Comparison of ENCODE assay signal across 9 cellular contexts in genomic region chr10:34816067-34817002, GRCh38. TPM values are rescaled to one million over a fixed set of nuclear protein-coding genes. Genes with fewer than 3 reads are reported as not detected.
DNase-seq lines count a peak whose midpoint lies in the region; ATAC-seq and TF ChIP-seq lines count a peak whose summit lies in the region.
"Had no signal": no experiment of that assay in that cellular context is flagged by ENCODE, and none has a peak within 500 bp of the region (broad histone marks: within the 10 kb centered on the region; RNA-seq: fewer than 3 reads in every experiment).

No MANE protein-coding gene starts in this region.

- H3K4me1 ChIP-seq in parathyroid adenoma, result peaks cover 8% of the 10 kb centered on the region

- TF ChIP-seq CTCF in fibroblast of villous mesenchyme (IDR thresholded peaks at IDR 0.05; ENCODE audit: insufficient read depth, low read depth, low read length) (peak; percentile 18), parathyroid adenoma (IDR thresholded peaks at IDR 0.05) (no peak)

- no peaks in the 10 kb centered on the region for H3K9me3 ChIP-seq in parathyroid adenoma (ENCODE audit: control insufficient read depth, low read length)

- H3K4me3 ChIP-seq in fibroblast of villous mesenchyme (ENCODE audit: low read depth, low read length) (peak overlapping the region; percentile 75), parathyroid adenoma (ENCODE audit: low read depth, low read length) (peak overlapping the region; percentile 28)

- ATAC-seq in SK-N-SH treated with all-trans-retinoic acid at 6 μM for 48 hours (peak; percentile 34), HG03108 (IDR thresholded peaks at IDR 0.05; ENCODE audit: unreplicated experiment) (no peak)

- DNase-seq in DMS 273 (lab: John Stamatoyannopoulos, UW; ENCODE audit: unreplicated experiment), result peak; percentile 39
- DNase-seq in DMS 273 treated with DMSO at 0.1 percent for 48 hours (lab: John Stamatoyannopoulos, UW), result no peak
- DNase-seq in fibroblast of villous mesenchyme (ENCODE audit: low read depth), result peak; percentile 55
- no peak for DNase-seq in stimulated activated CD4-positive, alpha-beta T cell treated with anti-CD3 and anti-CD28 coated beads, Interleukin-1b, Interleukin-23, amount 100 ng/mL, for 48 hours
- no peak for DNase-seq in activated CD8-positive, alpha-beta memory T cell treated with anti-CD3 and anti-CD28 coated beads for 24 hours

- H3K9ac ChIP-seq in parathyroid adenoma, result no peak overlapping the region

- H3K27me3 ChIP-seq in parathyroid adenoma (ENCODE audit: control insufficient read depth, insufficient read depth, low read length), result no peaks in the 10 kb centered on the region

- H3K36me3 ChIP-seq in parathyroid adenoma (ENCODE audit: control insufficient read depth, insufficient read depth, low read length), result no peaks in the 10 kb centered on the region

- H3K4me2 ChIP-seq in parathyroid adenoma (ENCODE audit: low read length), result peak overlapping the region; percentile 83

- peak overlapping the region; percentile 82 for H2AFZ ChIP-seq in parathyroid adenoma

- peak overlapping the region; percentile 6 for H3K27ac ChIP-seq in parathyroid adenoma
- H3K27ac ChIP-seq: 22Rv1 had no signal

- H3K79me2 ChIP-seq in parathyroid adenoma, result peaks cover 16% of the 10 kb centered on the region

TF ChIP-seq in SK-N-SH treated with all-trans-retinoic acid at 6 μM for 48 hours, 23 proteins besides CTCF, POLR2A, EP300 and RAD21:
- TF ChIP-seq CSDC2 (CRISPR knock-in tag; IDR thresholded peaks at IDR 0.05) (no peak), PATZ1 (CRISPR knock-in tag; IDR thresholded peaks at IDR 0.05; ENCODE audit: borderline replicate concordance) (no peak), ZNF565 (CRISPR knock-in tag; conservative IDR thresholded peaks at IDR 0.05; ENCODE audit: low read depth) (no peak), OSR1 (CRISPR knock-in tag; IDR thresholded peaks at IDR 0.05) (no peak), TCF4 (CRISPR knock-in tag; IDR thresholded peaks at IDR 0.05; ENCODE audit: borderline replicate concordance) (no peak), CSRNP3 (CRISPR knock-in tag; IDR thresholded peaks at IDR 0.05) (no peak), SNAI2 (CRISPR knock-in tag; IDR thresholded peaks at IDR 0.05) (no peak), POU6F1 (CRISPR knock-in tag; IDR thresholded peaks at IDR 0.05; ENCODE audit: borderline replicate concordance, low read depth) (no peak), PPARA (CRISPR knock-in tag; IDR thresholded peaks at IDR 0.05; ENCODE audit: borderline replicate concordance) (no peak), ISL1 (CRISPR knock-in tag; IDR thresholded peaks at IDR 0.05) (no peak)

RNA-seq across cellular contexts. Expression of gene PARD3, which starts 1.2 kb away (rescaled TPM):
- total RNA-seq in fibroblast of villous mesenchyme, result 38.7 and 44.0 TPM in 2 replicates

Comparison
In these comparisons a context has a peak if more than half of its experiments do, and no peak if none do; other contexts are left out.
1. DNase-seq: peak in DMS 273 (single experiment) and fibroblast of villous mesenchyme (single experiment); none in DMS 273 treated with DMSO at 0.1 percent for 48 hours (single experiment), stimulated activated CD4-positive, alpha-beta T cell treated with anti-CD3 and anti-CD28 coated beads, Interleukin-1b, Interleukin-23, amount 100 ng/mL, for 48 hours (single experiment) and activated CD8-positive, alpha-beta memory T cell treated with anti-CD3 and anti-CD28 coated beads for 24 hours (single experiment).